Comparison of ENCODE assay signal across 2 cellular contexts in genomic region chr11:102495161-102496042, GRCh38.
TF ChIP-seq lines count a peak whose summit lies in the region.

No MANE protein-coding gene starts in this region.

TF ChIP-seq in HEK293T, 16 proteins besides CTCF, POLR2A, EP300 and RAD21:
- TF ChIP-seq FOXA1 (IDR thresholded peaks at IDR 0.05) (no peak), ARNT (IDR thresholded peaks at IDR 0.05) (no peak), NFRKB (IDR thresholded peaks at IDR 0.05) (no peak), ELF4 (IDR thresholded peaks at IDR 0.05) (no peak), FOXM1 (IDR thresholded peaks at IDR 0.05; ENCODE audit: borderline replicate concordance) (no peak), FOXK2 (IDR thresholded peaks at IDR 0.05) (no peak), HDGF (IDR thresholded peaks at IDR 0.05; ENCODE audit: borderline replicate concordance) (no peak), LEF1 (IDR thresholded peaks at IDR 0.05; ENCODE audit: borderline replicate concordance) (no peak), SP1 (IDR thresholded peaks at IDR 0.05) (no peak), PKNOX1 (IDR thresholded peaks at IDR 0.05) (no peak)

TF ChIP-seq in GM12878, 131 proteins besides CTCF, POLR2A, EP300 and RAD21 (continues in another document):
- TF ChIP-seq KAT2A (conservative IDR thresholded peaks at IDR 0.05; ENCODE audit: control insufficient read depth, low read depth, low read length) (no peak), RB1 (IDR thresholded peaks at IDR 0.05; ENCODE audit: borderline replicate concordance) (0 out of 2 replicates have a peak, but pooled peaks have one; percentile 60), SP1 (IDR thresholded peaks at IDR 0.05; ENCODE audit: low read depth, low read length) (no peak), ETV6 (conservative IDR thresholded peaks at IDR 0.05 in 1 of 2, IDR thresholded peaks at IDR 0.05 in 1 of 2; ENCODE audit: borderline replicate concordance in 1 of 2, low read depth in 1 of 2) (peak in 1 of 2 experiments; percentile 65; a peak in 1 of 4 replicates), IKZF2 (IDR thresholded peaks at IDR 0.05) (peak; percentile 47 to 60; a peak in 3 of 4 replicates), CBFB (IDR thresholded peaks at IDR 0.05; ENCODE audit: low read depth) (peak; percentile 66; the same call in 1 of the 2 replicates), CREB1 (IDR thresholded peaks at IDR 0.05; ENCODE audit: low read depth) (peak; percentile 95), JUNB (IDR thresholded peaks at IDR 0.05) (peak; percentile 63), SUPT20H (IDR thresholded peaks at IDR 0.05; ENCODE audit: borderline replicate concordance, control insufficient read depth, low read depth, low read length) (no peak), ZNF217 (IDR thresholded peaks at IDR 0.05) (peak; percentile 60; the same call in 1 of the 2 replicates), IRF4 (IDR thresholded peaks at IDR 0.05; ENCODE audit: low read depth, low read length) (0 out of 2 replicates have a peak, but pooled peaks have one; percentile 23), RUNX3 (IDR thresholded peaks at IDR 0.05; ENCODE audit: low read length) (peak; percentile 86), ZBED1 (IDR thresholded peaks at IDR 0.05; ENCODE audit: borderline replicate concordance) (no peak; the same call in 1 of the 2 replicates), MEF2A (IDR thresholded peaks at IDR 0.05; ENCODE audit: insufficient read depth, low read depth, low read length) (0 out of 2 replicates have a peak, but pooled peaks have one; percentile 9), ATF3 (IDR thresholded peaks at IDR 0.05; ENCODE audit: borderline replicate concordance, extremely low read depth, low read depth, low read length) (no peak; the same call in 1 of the 2 replicates), ATF2 (IDR thresholded peaks at IDR 0.05; ENCODE audit: low read length) (peak; percentile 67; the same call in 1 of the 2 replicates), CREM (IDR thresholded peaks at IDR 0.05; ENCODE audit: low read depth) (peak; percentile 92), ATF7 (IDR thresholded peaks at IDR 0.05; ENCODE audit: low read depth) (peak; percentile 91), CHD2 (IDR thresholded peaks at IDR 0.05; ENCODE audit: borderline replicate concordance, low read depth, low read length) (no peak), NBN (IDR thresholded peaks at IDR 0.05) (peak; percentile 51), BHLHE40 (IDR thresholded peaks at IDR 0.05; ENCODE audit: borderline replicate concordance in 1 of 2, low read depth in 2 of 2, low read length in 1 of 2) (peak in 1 of 2 experiments; percentile 15; a peak in 1 of 4 replicates), PAX5 (IDR thresholded peaks at IDR 0.05; ENCODE audit: borderline replicate concordance, low read depth, low read length) (peak; percentile 94), BCLAF1 (IDR thresholded peaks at IDR 0.05) (no peak), ZBTB4 (CRISPR knock-in tag; IDR thresholded peaks at IDR 0.05) (no peak), FOXM1 (IDR thresholded peaks at IDR 0.05; ENCODE audit: low read depth, low read length) (peak; percentile 73), E4F1 (IDR thresholded peaks at IDR 0.05; ENCODE audit: borderline replicate concordance, partially characterized antibody) (no peak), PKNOX1 (IDR thresholded peaks at IDR 0.05) (peak; percentile 55; the same call in 1 of the 2 replicates), ZBTB33 (IDR thresholded peaks at IDR 0.05) (no peak), LARP7 (IDR thresholded peaks at IDR 0.05) (no peak), MTA2 (IDR thresholded peaks at IDR 0.05; ENCODE audit: low read depth) (peak; percentile 81; the same call in 1 of the 2 replicates), SMARCA5 (IDR thresholded peaks at IDR 0.05) (0 out of 2 replicates have a peak, but pooled peaks have one; percentile 45), HDGF (IDR thresholded peaks at IDR 0.05) (no peak), NR2C2 (IDR thresholded peaks at IDR 0.05; ENCODE audit: borderline replicate concordance, control insufficient read depth, insufficient read length, low read depth) (no peak), CBX5 (IDR thresholded peaks at IDR 0.05; ENCODE audit: low read depth) (peak; percentile 45; the same call in 1 of the 2 replicates), ZNF24 (IDR thresholded peaks at IDR 0.05) (peak; percentile 58; the same call in 1 of the 2 replicates), ASH2L (IDR thresholded peaks at IDR 0.05; ENCODE audit: borderline replicate concordance, low read depth) (no peak), MTA3 (IDR thresholded peaks at IDR 0.05; ENCODE audit: borderline replicate concordance, low read length) (0 out of 2 replicates have a peak, but pooled peaks have one; percentile 67), PML (IDR thresholded peaks at IDR 0.05; ENCODE audit: low read length) (0 out of 2 replicates have a peak, but pooled peaks have one; percentile 44), BMI1 (IDR thresholded peaks at IDR 0.05; ENCODE audit: borderline replicate concordance) (no peak), RELA (IDR thresholded peaks at IDR 0.05; ENCODE audit: borderline replicate concordance, partially characterized antibody) (peak; percentile 38), SKIL (IDR thresholded peaks at IDR 0.05; ENCODE audit: low read depth, poor library complexity, severe bottlenecking) (peak; percentile 78), DPF2 (IDR thresholded peaks at IDR 0.05) (0 out of 2 replicates have a peak, but pooled peaks have one; percentile 18), MAX (IDR thresholded peaks at IDR 0.05; ENCODE audit: low read depth, low read length) (0 out of 2 replicates have a peak, but pooled peaks have one; percentile 25)
